11 cellular contexts compared by ENCODE assay signal in genomic region chr15:90003736-90004135, GRCh38. TPM values are rescaled to one million over a fixed set of nuclear protein-coding genes. Genes with fewer than 3 reads are reported as not detected.
A peak's percentile ranks its signal among the peaks of the same experiment; 100 is the strongest.
DNase-seq lines count a peak whose midpoint lies in the region; ATAC-seq, FAIRE-seq and TF ChIP-seq lines count a peak whose summit lies in the region.
"Had no signal": no experiment of that assay in that cellular context is flagged by ENCODE, and none has a peak within 500 bp of the region (broad histone marks: within the 10 kb centered on the region; RNA-seq: fewer than 3 reads in every experiment).

No MANE protein-coding gene starts in this region.

- H3K27ac ChIP-seq in HepG2 (ENCODE audit: extremely low read length, insufficient read depth, low read length) = peak overlapping the region; percentile 97
- H3K27ac ChIP-seq in subcutaneous abdominal adipose tissue (ENCODE audit: low read depth, low read length) = peak overlapping the region; percentile 45

- TF ChIP-seq EP300 in HepG2 (IDR thresholded peaks at IDR 0.05; ENCODE audit: low read depth in 2 of 2, low read length in 2 of 2) (no peak), HepG2 (CRISPR knock-in tag; IDR thresholded peaks at IDR 0.05; ENCODE audit: borderline replicate concordance) (no peak)

- no peaks in the 10 kb centered on the region; the same call in 1 of the 2 replicates for H4K20me1 ChIP-seq in HepG2 (ENCODE audit: insufficient read depth, low read length)

- H3K27me3 Mint-ChIP-seq in activated T-cell treated with anti-CD3 and anti-CD28 coated beads, Interleukin-2, amount 50 U/mL, for 24 hours = no peaks in the 10 kb centered on the region
- no peaks in the 10 kb centered on the region for H3K27me3 Mint-ChIP-seq in activated naive CD8-positive, alpha-beta T cell treated with anti-CD3 and anti-CD28 coated beads for 36 hours

- no peaks in the 10 kb centered on the region for H3K9me3 Mint-ChIP-seq in activated T-cell treated with anti-CD3 and anti-CD28 coated beads, Interleukin-2, amount 50 U/mL, for 24 hours
- no peaks in the 10 kb centered on the region for H3K9me3 Mint-ChIP-seq in activated naive CD8-positive, alpha-beta T cell treated with anti-CD3 and anti-CD28 coated beads for 36 hours

- BruUV-seq in HepG2 (replicated peaks; lab: Mats Ljungman, UMichigan) = no TSS peak

- CTCF ChIA-PET in HepG2 (lab: Yijun Ruan, JAX; ENCODE audit: low intra/inter-chr PET ratio, low total read pairs) = no interaction called here

- intact Hi-C loops in HepG2 (cut with micrococcal nuclease; ENCODE audit: unreplicated experiment) = loop anchor here (1.0 to 5.0 kb wide), 3 partner anchors 34 to 68 kb away; no protein-coding TSS in a partner anchor

- TF ChIP-seq CTCF in HepG2 (CRISPR knock-in tag; IDR thresholded peaks at IDR 0.05) = no peak
- TF ChIP-seq CTCF in omental fat pad (IDR thresholded peaks at IDR 0.05) = no peak

- POLR2A ChIA-PET in HepG2 (lab: Yijun Ruan, JAX) = interaction anchor here (0.8 to 5.4 kb wide), 13 partner anchors 8 to 323 kb away, joined by 3 to 41 read pairs (median 5); partner anchors contain the start of genes AP3S2, ARPIN and IDH2

- H3K4me3 Mint-ChIP-seq in activated T-cell treated with anti-CD3 and anti-CD28 coated beads, Interleukin-2, amount 50 U/mL, for 24 hours = peak overlapping the region; percentile 86
- peak overlapping the region; percentile 42 for H3K4me3 Mint-ChIP-seq in activated naive CD8-positive, alpha-beta T cell treated with anti-CD3 and anti-CD28 coated beads for 36 hours

- peak; percentile 9 for ATAC-seq in HepG2
- ATAC-seq in omental fat pad (ENCODE audit: low FRiP score) = no peak
- ATAC-seq in HG03354 (IDR thresholded peaks at IDR 0.05; ENCODE audit: poor library complexity, severe bottlenecking, unreplicated experiment) = no peak

- peak overlapping the region; percentile 84 for H3K27ac Mint-ChIP-seq in activated T-cell treated with anti-CD3 and anti-CD28 coated beads, Interleukin-2, amount 50 U/mL, for 24 hours
- no peak overlapping the region for H3K27ac Mint-ChIP-seq in activated naive CD8-positive, alpha-beta T cell treated with anti-CD3 and anti-CD28 coated beads for 36 hours

- H3K79me2 ChIP-seq in HepG2 (ENCODE audit: insufficient read depth, low read length) = peaks cover 61% of the 10 kb centered on the region

- no peak for DNase-seq in activated T-cell treated with anti-CD3 and anti-CD28 coated beads, Interleukin-2, amount 50 U/mL, for 24 hours
- DNase-seq in activated T-cell treated with anti-CD3 and anti-CD28 coated beads, Interleukin-2, amount 50 U/mL, for 48 hours = no peak
- DNase-seq in activated naive CD8-positive, alpha-beta T cell treated with anti-CD3 and anti-CD28 coated beads for 36 hours = no peak
- DNase-seq in HepG2 (ENCODE audit: low spot score) = no peak
- no peak for DNase-seq in omental fat pad (ENCODE audit: low spot score)
- no peak for DNase-seq in erythroblast (lab: John Stamatoyannopoulos, UW)
- DNase-seq: activated gamma-delta T cell, hippocampal formation, NCI-H1048 had no signal

- 89% methylated on average over 4 of the region's 7 CpGs for WGBS in HepG2 (ENCODE audit: low lambda C conversion rate)

- TF ChIP-seq RAD21 in HepG2 (CRISPR knock-in tag; IDR thresholded peaks at IDR 0.05) = no peak

- H3K4me3 ChIP-seq in HepG2 (replicated peaks in 1 of 3; ENCODE audit: insufficient read depth in 1 of 3, low read depth in 2 of 3, low read length in 3 of 3) (peak overlapping the region in 1 of 3 experiments; percentile 78; a peak in 3 of 6 replicates), subcutaneous abdominal adipose tissue (ENCODE audit: low read depth in 1 of 5, low read length in 5 of 5) (peak overlapping the region in 1 of 5 donors; percentile 79)

- H3K4me1 ChIP-seq in HepG2 (ENCODE audit: insufficient read depth, low read length) (peaks cover 73% of the 10 kb centered on the region), subcutaneous abdominal adipose tissue (ENCODE audit: control insufficient read depth in 5 of 5, insufficient read depth in 5 of 5, low read length in 5 of 5) (peaks cover 3 to 58% (median 39%) of the 10 kb centered on the region in 5 donors)

- no peak overlapping the region for H2AFZ ChIP-seq in HepG2 (ENCODE audit: low read length)

- no peaks in the 10 kb centered on the region for H3K9me3 ChIP-seq in HepG2 (ENCODE audit: low read length)
- H3K9me3 ChIP-seq in subcutaneous abdominal adipose tissue (ENCODE audit: control insufficient read depth in 5 of 5, low read length in 5 of 5) = no peaks in the 10 kb centered on the region

- H3K36me3 Mint-ChIP-seq in activated T-cell treated with anti-CD3 and anti-CD28 coated beads, Interleukin-2, amount 50 U/mL, for 24 hours (ENCODE audit: low read depth) = peaks cover 26% of the 10 kb centered on the region
- H3K36me3 Mint-ChIP-seq in activated naive CD8-positive, alpha-beta T cell treated with anti-CD3 and anti-CD28 coated beads for 36 hours = peaks cover 14% of the 10 kb centered on the region

- H3K4me1 Mint-ChIP-seq in activated T-cell treated with anti-CD3 and anti-CD28 coated beads, Interleukin-2, amount 50 U/mL, for 24 hours (ENCODE audit: low read depth) = peaks cover 71% of the 10 kb centered on the region
- H3K4me1 Mint-ChIP-seq in activated naive CD8-positive, alpha-beta T cell treated with anti-CD3 and anti-CD28 coated beads for 36 hours = peaks cover 65% of the 10 kb centered on the region

- TF ChIP-seq POLR2A in HepG2 (IDR thresholded peaks at IDR 0.05; ENCODE audit: insufficient read depth in 1 of 2, low read depth in 2 of 2, low read length in 2 of 2) (no peak), erythroblast (IDR thresholded peaks at IDR 0.05; ENCODE audit: low read length) (no peak)

- peak overlapping the region; percentile 85 for H3K4me2 ChIP-seq in HepG2 (ENCODE audit: low read depth, low read length)

- no peak for FAIRE-seq in HepG2 (lab: Jason Lieb, UNC)

- H3K36me3 ChIP-seq in HepG2 (replicated peaks in 1 of 2; ENCODE audit: control insufficient read depth in 1 of 2, insufficient read depth in 2 of 2, low read length in 2 of 2) (no peaks in the 10 kb centered on the region; a peak in 1 of 5 replicates), subcutaneous abdominal adipose tissue (ENCODE audit: control insufficient read depth in 5 of 5, insufficient read depth in 5 of 5, low read length in 5 of 5) (no peaks in the 10 kb centered on the region)

- H3K27me3 ChIP-seq in HepG2 (ENCODE audit: control insufficient read depth in 1 of 2, insufficient read depth in 2 of 2, low read length in 2 of 2) (no peaks in the 10 kb centered on the region; a peak in 1 of 5 replicates), subcutaneous abdominal adipose tissue (ENCODE audit: control insufficient read depth in 5 of 5, insufficient read depth in 4 of 5, low read length in 5 of 5) (peaks cover 0 to 2% (median 0%) of the 10 kb centered on the region in 5 donors)

- peak overlapping the region; percentile 88 for H3K9ac ChIP-seq in HepG2 (ENCODE audit: insufficient read depth, low read depth, low read length)
- H3K9ac ChIP-seq in subcutaneous abdominal adipose tissue (ENCODE audit: low read length in 5 of 5) = peak overlapping the region in 1 of 5 donors; percentile 22

- in situ Hi-C loops in HepG2 (cut with HindIII; ENCODE audit: extremely low pct_ligation_motif_present, low pct_unique_long_range_greater_than_20kb) = loop anchor here (5.0 kb wide), 1 partner anchor 49 kb away; no protein-coding TSS in a partner anchor

TF ChIP-seq in HepG2, 621 proteins besides CTCF, POLR2A, EP300 and RAD21:
- TF ChIP-seq NFKB2 (CRISPR knock-in tag; IDR thresholded peaks at IDR 0.05; ENCODE audit: borderline replicate concordance) (0 out of 2 replicates have a peak, but pooled peaks have one; percentile 6), SNAI1 (CRISPR knock-in tag; IDR thresholded peaks at IDR 0.05; ENCODE audit: borderline replicate concordance) (no peak), ZBTB38 (CRISPR knock-in tag; IDR thresholded peaks at IDR 0.05) (peak; percentile 82; the same call in 1 of the 2 replicates)

RNA-seq across cellular contexts. Expression of gene ZNF710, which starts 2.6 kb away (rescaled TPM):
- 10 to 100 TPM; 17.8 to 17.9 TPM for total RNA-seq in activated naive CD8-positive, alpha-beta T cell treated with anti-CD3 and anti-CD28 coated beads for 36 hours
- 15.0 and 20.6 TPM in 2 replicates for total RNA-seq in HepG2 (2016; rRNA removed; fragmentation: Illumina TruSeq; extraction: Trizol)
- total RNA-seq in HepG2 (2016; cell fraction: cytosol; rRNA removed; fragmentation: Illumina TruSeq; extraction: Trizol; ENCODE audit: low read depth) = 7.6 and 7.9 TPM in 2 replicates
- total RNA-seq in HepG2 (2016; cell fraction: insoluble cytoplasmic fraction; rRNA removed; fragmentation: Illumina TruSeq; extraction: Trizol) = 12.0 and 18.4 TPM in 2 replicates
- 15.9 and 16.0 TPM in 2 replicates for total RNA-seq in HepG2 (2016; cell fraction: membrane; rRNA removed; fragmentation: Illumina TruSeq; extraction: Trizol)
- 9.6 and 12.6 TPM in 2 replicates for total RNA-seq in HepG2 (2016; cell fraction: nucleus; rRNA removed; fragmentation: Illumina TruSeq; extraction: Trizol)
- polyA plus RNA-seq in HepG2 (2011; rRNA removed) = 4.7 and 5.8 TPM in 2 replicates
- 4.2 and 5.3 TPM in 2 replicates for polyA plus RNA-seq in HepG2 (2011; cell fraction: cytosol; rRNA removed)
- 9.8 and 12.1 TPM in 2 replicates for polyA plus RNA-seq in HepG2 (2011; cell fraction: nucleus; rRNA removed)
- 18.0 and 18.4 TPM in 2 replicates for polyA plus RNA-seq in HepG2 (2012)
- 4.1 and 5.2 TPM in 2 replicates for polyA plus RNA-seq in HepG2 (2016; cell fraction: cytosol; fragmentation: Illumina TruSeq; extraction: Trizol; ENCODE audit: low read depth)
- polyA plus RNA-seq in HepG2 (2016; cell fraction: insoluble cytoplasmic fraction; fragmentation: Illumina TruSeq; extraction: Trizol; ENCODE audit: low read depth) = 18.4 and 27.3 TPM in 2 replicates
- polyA plus RNA-seq in HepG2 (2016; cell fraction: membrane; fragmentation: Illumina TruSeq; extraction: Trizol; ENCODE audit: low read depth) = 13.8 and 17.5 TPM in 2 replicates
- 30.8 and 43.0 TPM in 2 replicates for polyA plus RNA-seq in HepG2 (2016; cell fraction: nucleus; fragmentation: Illumina TruSeq; extraction: Trizol; ENCODE audit: insufficient read depth, low read depth)
- 14.3 and 17.4 TPM in 2 replicates for polyA minus RNA-seq in HepG2 (2011; rRNA and poly(A)+ RNA removed; ENCODE audit: low replicate concordance)
- 7.8 and 14.2 TPM in 2 replicates for polyA minus RNA-seq in HepG2 (2011; cell fraction: cytosol; rRNA and poly(A)+ RNA removed)
- polyA minus RNA-seq in HepG2 (2011; cell fraction: nucleus; rRNA and poly(A)+ RNA removed) = 5.2 and 7.0 TPM in 2 replicates
- total RNA-seq in omental fat pad = 10 to 100 TPM in 1 of 4 donors, 1 to 10 TPM in 3; 5.4 to 13.9 (median 7.0) TPM
